1 cellular context compared by ENCODE assay signal in the genomic region with DNA sequence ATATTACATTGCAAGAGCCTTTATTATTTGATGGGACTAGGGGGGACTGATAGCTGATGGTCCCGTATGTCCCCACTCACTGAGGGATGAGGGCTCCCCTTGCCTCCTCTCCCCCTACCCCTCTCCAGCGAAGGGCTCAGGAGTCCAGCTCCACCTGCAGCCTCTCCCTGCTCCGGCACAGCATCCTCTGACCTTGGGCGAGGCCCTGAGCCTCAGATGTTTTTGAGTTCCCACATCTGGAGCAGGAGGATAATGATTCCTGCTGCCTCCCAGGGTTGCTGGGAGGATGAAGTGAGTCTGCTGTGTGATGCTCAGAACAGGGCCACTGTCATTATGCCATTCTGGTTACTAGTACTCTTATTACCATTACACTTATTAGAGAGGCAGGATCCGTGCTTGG.
TF ChIP-seq lines count a peak whose summit lies in the region.

No MANE protein-coding gene starts in this region.

TF ChIP-seq in GM23338, 12 proteins besides CTCF, POLR2A, EP300 and RAD21 (continued from another document):
- TF ChIP-seq, protein P1, sequence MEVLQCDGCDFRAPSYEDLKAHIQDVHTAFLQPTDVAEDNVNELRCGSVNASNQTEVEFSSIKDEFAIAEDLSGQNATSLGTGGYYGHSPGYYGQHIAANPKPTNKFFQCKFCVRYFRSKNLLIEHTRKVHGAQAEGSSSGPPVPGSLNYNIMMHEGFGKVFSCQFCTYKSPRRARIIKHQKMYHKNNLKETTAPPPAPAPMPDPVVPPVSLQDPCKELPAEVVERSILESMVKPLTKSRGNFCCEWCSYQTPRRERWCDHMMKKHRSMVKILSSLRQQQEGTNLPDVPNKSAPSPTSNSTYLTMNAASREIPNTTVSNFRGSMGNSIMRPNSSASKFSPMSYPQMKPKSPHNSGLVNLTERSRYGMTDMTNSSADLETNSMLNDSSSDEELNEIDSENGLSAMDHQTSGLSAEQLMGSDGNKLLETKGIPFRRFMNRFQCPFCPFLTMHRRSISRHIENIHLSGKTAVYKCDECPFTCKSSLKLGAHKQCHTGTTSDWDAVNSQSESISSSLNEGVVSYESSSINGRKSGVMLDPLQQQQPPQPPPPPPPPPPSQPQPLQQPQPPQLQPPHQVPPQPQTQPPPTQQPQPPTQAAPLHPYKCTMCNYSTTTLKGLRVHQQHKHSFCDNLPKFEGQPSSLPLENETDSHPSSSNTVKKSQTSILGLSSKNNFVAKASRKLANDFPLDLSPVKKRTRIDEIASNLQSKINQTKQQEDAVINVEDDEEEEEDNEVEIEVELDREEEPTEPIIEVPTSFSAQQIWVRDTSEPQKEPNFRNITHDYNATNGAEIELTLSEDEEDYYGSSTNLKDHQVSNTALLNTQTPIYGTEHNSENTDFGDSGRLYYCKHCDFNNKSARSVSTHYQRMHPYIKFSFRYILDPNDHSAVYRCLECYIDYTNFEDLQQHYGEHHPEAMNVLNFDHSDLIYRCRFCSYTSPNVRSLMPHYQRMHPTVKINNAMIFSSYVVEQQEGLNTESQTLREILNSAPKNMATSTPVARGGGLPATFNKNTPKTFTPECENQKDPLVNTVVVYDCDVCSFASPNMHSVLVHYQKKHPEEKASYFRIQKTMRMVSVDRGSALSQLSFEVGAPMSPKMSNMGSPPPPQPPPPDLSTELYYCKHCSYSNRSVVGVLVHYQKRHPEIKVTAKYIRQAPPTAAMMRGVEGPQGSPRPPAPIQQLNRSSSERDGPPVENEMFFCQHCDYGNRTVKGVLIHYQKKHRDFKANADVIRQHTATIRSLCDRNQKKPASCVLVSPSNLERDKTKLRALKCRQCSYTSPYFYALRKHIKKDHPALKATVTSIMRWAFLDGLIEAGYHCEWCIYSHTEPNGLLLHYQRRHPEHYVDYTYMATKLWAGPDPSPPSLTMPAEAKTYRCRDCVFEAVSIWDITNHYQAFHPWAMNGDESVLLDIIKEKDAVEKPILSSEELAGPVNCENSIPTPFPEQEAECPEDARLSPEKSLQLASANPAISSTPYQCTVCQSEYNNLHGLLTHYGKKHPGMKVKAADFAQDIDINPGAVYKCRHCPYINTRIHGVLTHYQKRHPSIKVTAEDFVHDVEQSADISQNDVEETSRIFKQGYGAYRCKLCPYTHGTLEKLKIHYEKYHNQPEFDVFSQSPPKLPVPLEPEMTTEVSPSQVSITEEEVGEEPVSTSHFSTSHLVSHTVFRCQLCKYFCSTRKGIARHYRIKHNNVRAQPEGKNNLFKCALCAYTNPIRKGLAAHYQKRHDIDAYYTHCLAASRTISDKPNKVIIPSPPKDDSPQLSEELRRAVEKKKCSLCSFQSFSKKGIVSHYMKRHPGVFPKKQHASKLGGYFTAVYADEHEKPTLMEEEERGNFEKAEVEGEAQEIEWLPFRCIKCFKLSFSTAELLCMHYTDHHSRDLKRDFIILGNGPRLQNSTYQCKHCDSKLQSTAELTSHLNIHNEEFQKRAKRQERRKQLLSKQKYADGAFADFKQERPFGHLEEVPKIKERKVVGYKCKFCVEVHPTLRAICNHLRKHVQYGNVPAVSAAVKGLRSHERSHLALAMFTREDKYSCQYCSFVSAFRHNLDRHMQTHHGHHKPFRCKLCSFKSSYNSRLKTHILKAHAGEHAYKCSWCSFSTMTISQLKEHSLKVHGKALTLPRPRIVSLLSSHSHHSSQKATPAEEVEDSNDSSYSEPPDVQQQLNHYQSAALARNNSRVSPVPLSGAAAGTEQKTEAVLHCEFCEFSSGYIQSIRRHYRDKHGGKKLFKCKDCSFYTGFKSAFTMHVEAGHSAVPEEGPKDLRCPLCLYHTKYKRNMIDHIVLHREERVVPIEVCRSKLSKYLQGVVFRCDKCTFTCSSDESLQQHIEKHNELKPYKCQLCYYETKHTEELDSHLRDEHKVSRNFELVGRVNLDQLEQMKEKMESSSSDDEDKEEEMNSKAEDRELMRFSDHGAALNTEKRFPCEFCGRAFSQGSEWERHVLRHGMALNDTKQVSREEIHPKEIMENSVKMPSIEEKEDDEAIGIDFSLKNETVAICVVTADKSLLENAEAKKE (CRISPR knock-in tag; IDR thresholded peaks at IDR 0.05): no peak
